Comparison of ENCODE assay signal across 8 cellular contexts in genomic region chr20:10171864-10172751, GRCh38. TPM values are rescaled to one million over a fixed set of nuclear protein-coding genes. Genes with fewer than 3 reads are reported as not detected.
DNase-seq lines count a peak whose midpoint lies in the region; ATAC-seq, FAIRE-seq and TF ChIP-seq lines count a peak whose summit lies in the region.

No MANE protein-coding gene starts in this region.

- intact Hi-C loops in HepG2 (cut with micrococcal nuclease; ENCODE audit: unreplicated experiment), result no loop called here

- peak; percentile 78 for DNase-seq in BE2C
- peak; percentile 66 for DNase-seq in HuH-7.5 (ENCODE audit: low spot score)
- peak; percentile 35 for DNase-seq in choroid plexus epithelial cell (ENCODE audit: low read depth)
- no peak for DNase-seq in HepG2 (ENCODE audit: low spot score)
- peak; percentile 35 for DNase-seq in stimulated activated CD4-positive, alpha-beta T cell treated with anti-CD3 and anti-CD28 coated beads, Interleukin-4, amount 100 ng/mL, for 1 hour
- no peak for DNase-seq in NCI-H1930 (lab: John Stamatoyannopoulos, UW)
- DNase-seq in activated CD4-positive, CD25-positive, alpha-beta regulatory T cell treated with anti-CD3 and anti-CD28 coated beads, Interleukin-2, amount 50 U/mL, for 72 hours, result no peak

- no peaks in the 10 kb centered on the region for H3K79me2 ChIP-seq in HepG2 (ENCODE audit: insufficient read depth, low read length)

- POLR2A ChIA-PET in HepG2 (lab: Yijun Ruan, JAX), result no interaction called here

- ATAC-seq in SK-N-SH treated with all-trans-retinoic acid at 6 μM for 48 hours (peak; percentile 94), HepG2 (peak; percentile 65)

- no peak for FAIRE-seq in HepG2 (lab: Jason Lieb, UNC)

- no peak; the same call in 1 of the 2 replicates for TF ChIP-seq CTCF in BE2C (IDR thresholded peaks at IDR 0.05; ENCODE audit: low read depth, low read length)
- TF ChIP-seq CTCF in choroid plexus epithelial cell (conservative IDR thresholded peaks at IDR 0.05; ENCODE audit: low read depth, low read length), result no peak
- no peak for TF ChIP-seq CTCF in HepG2 (CRISPR knock-in tag; IDR thresholded peaks at IDR 0.05)

- H3K9me3 ChIP-seq in BE2C, result no peaks in the 10 kb centered on the region
- H3K9me3 ChIP-seq in HepG2 (ENCODE audit: low read length), result no peaks in the 10 kb centered on the region

- H3K9ac ChIP-seq in HepG2 (ENCODE audit: insufficient read depth, low read depth, low read length), result no peak overlapping the region

- BruUV-seq in HepG2 (replicated peaks; lab: Mats Ljungman, UMichigan), result no TSS peak

- in situ Hi-C loops in HepG2 (cut with HindIII; ENCODE audit: extremely low pct_ligation_motif_present, low pct_unique_long_range_greater_than_20kb), result no loop called here

- H3K4me3 ChIP-seq in BE2C (ENCODE audit: low read depth, low read length) (peak overlapping the region; percentile 64), choroid plexus epithelial cell (ENCODE audit: low read depth, low read length) (peak overlapping the region; percentile 59), HepG2 (replicated peaks in 1 of 3; ENCODE audit: insufficient read depth in 1 of 3, low read depth in 2 of 3, low read length in 3 of 3) (no peak overlapping the region)

- H4K20me1 ChIP-seq in HepG2 (ENCODE audit: insufficient read depth, low read length), result no peaks in the 10 kb centered on the region

- no peak overlapping the region for H3K4me2 ChIP-seq in HepG2 (ENCODE audit: low read depth, low read length)

- TF ChIP-seq RAD21 in HepG2 (CRISPR knock-in tag; IDR thresholded peaks at IDR 0.05), result no peak

- 62% methylated on average over 43 of the region's 47 CpGs for WGBS in HepG2 (ENCODE audit: low lambda C conversion rate)

- H3K36me3 ChIP-seq in BE2C (no peaks in the 10 kb centered on the region), HepG2 (replicated peaks in 1 of 2; ENCODE audit: control insufficient read depth in 1 of 2, insufficient read depth in 2 of 2, low read length in 2 of 2) (no peaks in the 10 kb centered on the region)

- no peak for TF ChIP-seq POLR2A in HepG2 (IDR thresholded peaks at IDR 0.05; ENCODE audit: insufficient read depth in 1 of 2, low read depth in 2 of 2, low read length in 2 of 2)

- no peak overlapping the region for H3K27ac ChIP-seq in HepG2 (ENCODE audit: extremely low read length, insufficient read depth, low read length)

- CTCF ChIA-PET in HepG2 (lab: Yijun Ruan, JAX; ENCODE audit: low intra/inter-chr PET ratio, low total read pairs), result no interaction called here

- H3K4me1 ChIP-seq in BE2C (peaks cover 9% of the 10 kb centered on the region), HepG2 (ENCODE audit: insufficient read depth, low read length) (no peaks in the 10 kb centered on the region)

- H3K27me3 ChIP-seq in BE2C (no peaks in the 10 kb centered on the region), HepG2 (ENCODE audit: control insufficient read depth in 1 of 2, insufficient read depth in 2 of 2, low read length in 2 of 2) (no peaks in the 10 kb centered on the region; a peak in 1 of 5 replicates)

- H2AFZ ChIP-seq in HepG2 (ENCODE audit: low read length), result no peak overlapping the region

- no peak for TF ChIP-seq EP300 in HepG2 (IDR thresholded peaks at IDR 0.05; ENCODE audit: low read depth in 2 of 2, low read length in 2 of 2)
- no peak for TF ChIP-seq EP300 in HepG2 (CRISPR knock-in tag; IDR thresholded peaks at IDR 0.05; ENCODE audit: borderline replicate concordance)

TF ChIP-seq in SK-N-SH treated with all-trans-retinoic acid at 6 μM for 48 hours, 23 proteins besides CTCF, POLR2A, EP300 and RAD21:
- TF ChIP-seq PPARA (CRISPR knock-in tag; IDR thresholded peaks at IDR 0.05; ENCODE audit: borderline replicate concordance) (no peak), PATZ1 (CRISPR knock-in tag; IDR thresholded peaks at IDR 0.05; ENCODE audit: borderline replicate concordance) (peak; percentile 36; the same call in 1 of the 2 replicates)

TF ChIP-seq in HepG2, 621 proteins besides CTCF, POLR2A, EP300 and RAD21:
- TF ChIP-seq ZBTB33 (CRISPR knock-in tag; IDR thresholded peaks at IDR 0.05) (peak; percentile 94), PHF8 (CRISPR knock-in tag; IDR thresholded peaks at IDR 0.05) (no peak)

RNA-seq across cellular contexts. Expression of gene SNAP25, which starts 46.5 kb away (rescaled TPM):
- polyA plus RNA-seq in BE2C (2012; ENCODE audit: insufficient read depth, insufficient read length, low read depth), result 61.0 TPM
- not detected in 2 replicates for total RNA-seq in HepG2 (2016; rRNA removed; fragmentation: Illumina TruSeq; extraction: Trizol)
- total RNA-seq in HepG2 (2016; cell fraction: cytosol; rRNA removed; fragmentation: Illumina TruSeq; extraction: Trizol; ENCODE audit: low read depth), result not detected in 2 replicates
- not detected in 2 replicates for total RNA-seq in HepG2 (2016; cell fraction: insoluble cytoplasmic fraction; rRNA removed; fragmentation: Illumina TruSeq; extraction: Trizol)
- not detected in 2 replicates for total RNA-seq in HepG2 (2016; cell fraction: membrane; rRNA removed; fragmentation: Illumina TruSeq; extraction: Trizol)
- not detected in 2 replicates for total RNA-seq in HepG2 (2016; cell fraction: nucleus; rRNA removed; fragmentation: Illumina TruSeq; extraction: Trizol)
- polyA plus RNA-seq in HepG2 (2011; rRNA removed), result not detected in 2 replicates
- polyA plus RNA-seq in HepG2 (2011; cell fraction: cytosol; rRNA removed), result not detected in 2 replicates
- not detected in 2 replicates for polyA plus RNA-seq in HepG2 (2011; cell fraction: nucleus; rRNA removed)
- 0.15 TPM in 1 of 2 replicates, not detected in the other for polyA plus RNA-seq in HepG2 (2012)
- not detected in 2 replicates for polyA plus RNA-seq in HepG2 (2016; cell fraction: cytosol; fragmentation: Illumina TruSeq; extraction: Trizol; ENCODE audit: low read depth)
- polyA plus RNA-seq in HepG2 (2016; cell fraction: insoluble cytoplasmic fraction; fragmentation: Illumina TruSeq; extraction: Trizol; ENCODE audit: low read depth), result not detected in 2 replicates
- not detected in 2 replicates for polyA plus RNA-seq in HepG2 (2016; cell fraction: membrane; fragmentation: Illumina TruSeq; extraction: Trizol; ENCODE audit: low read depth)
- polyA plus RNA-seq in HepG2 (2016; cell fraction: nucleus; fragmentation: Illumina TruSeq; extraction: Trizol; ENCODE audit: insufficient read depth, low read depth), result not detected in 2 replicates
- polyA minus RNA-seq in HepG2 (2011; rRNA and poly(A)+ RNA removed; ENCODE audit: low replicate concordance), result 8.1 TPM in 1 of 2 replicates, not detected in the other
- not detected in 2 replicates for polyA minus RNA-seq in HepG2 (2011; cell fraction: cytosol; rRNA and poly(A)+ RNA removed)
- not detected in 2 replicates for polyA minus RNA-seq in HepG2 (2011; cell fraction: nucleus; rRNA and poly(A)+ RNA removed)

Comparison
In these comparisons a context has a peak if more than half of its experiments do, and no peak if none do; other contexts are left out.
1. DNase-seq: peak in BE2C (single experiment), HuH-7.5 (single experiment), choroid plexus epithelial cell (single experiment) and stimulated activated CD4-positive, alpha-beta T cell treated with anti-CD3 and anti-CD28 coated beads, Interleukin-4, amount 100 ng/mL, for 1 hour (single experiment); none in HepG2 (single experiment), NCI-H1930 (0 of 2) and activated CD4-positive, CD25-positive, alpha-beta regulatory T cell treated with anti-CD3 and anti-CD28 coated beads, Interleukin-2, amount 50 U/mL, for 72 hours (single experiment).
2. H3K4me3 ChIP-seq: peak in BE2C (single experiment) and choroid plexus epithelial cell (single experiment); none in HepG2 (0 of 3).